Comparison of ENCODE assay signal across 21 cellular contexts in genomic region chr1:54559111-54559548, GRCh38. TPM values are rescaled to one million over a fixed set of nuclear protein-coding genes. Genes with fewer than 3 reads are reported as not detected.
DNase-seq lines count a peak whose midpoint lies in the region; ATAC-seq and TF ChIP-seq lines count a peak whose summit lies in the region.
"Had no signal": no experiment of that assay in that cellular context is flagged by ENCODE, and none has a peak within 500 bp of the region (broad histone marks: within the 10 kb centered on the region; RNA-seq: fewer than 3 reads in every experiment).

No MANE protein-coding gene starts in this region.

- no peak for TF ChIP-seq CTCF in esophagus muscularis mucosa (IDR thresholded peaks at IDR 0.05)
- no peak for TF ChIP-seq CTCF in hepatocyte (IDR thresholded peaks at IDR 0.05; ENCODE audit: poor library complexity)

- H3K9me2 ChIP-seq in hepatocyte (replicated peaks; ENCODE audit: insufficient read depth) = no peaks in the 10 kb centered on the region

- intact Hi-C loops in esophagus muscularis mucosa (cut with DNase I) = no loop called here
- intact Hi-C loops in activated CD4-positive, alpha-beta T cell treated with anti-CD3 and anti-CD28 coated beads for 36 hours (cut with DNase I, micrococcal nuclease) = no loop called here

- no peak overlapping the region for H2AFZ ChIP-seq in hepatocyte
- H2AFZ ChIP-seq: parathyroid adenoma had no signal

- no peak overlapping the region for H3K4me2 ChIP-seq in hepatocyte

- TF ChIP-seq EP300 in esophagus muscularis mucosa (IDR thresholded peaks at IDR 0.05) = no peak

- no peak for ATAC-seq in HG02588 (IDR thresholded peaks at IDR 0.05; ENCODE audit: unreplicated experiment)
- no peak for ATAC-seq in activated CD4-positive, alpha-beta T cell treated with anti-CD3 and anti-CD28 coated beads for 36 hours
- ATAC-seq: GM12878, mucosa of descending colon had no signal

- no peaks in the 10 kb centered on the region for H3K4me1 Mint-ChIP-seq in activated CD4-positive, alpha-beta T cell treated with anti-CD3 and anti-CD28 coated beads for 36 hours

- CTCF ChIA-PET in activated CD4-positive, alpha-beta T cell treated with anti-CD3 and anti-CD28 coated beads for 36 hours (lab: Charles Lee) = interaction anchor here (0.6 kb wide), 1 partner anchor 290 kb away, joined by 3 read pairs; no protein-coding TSS in a partner anchor

- peak overlapping the region; percentile 67 to 84 (median 72) for H3K27ac ChIP-seq in esophagus muscularis mucosa (replicated peaks in 1 of 4)
- H3K27ac ChIP-seq in hepatocyte = no peak overlapping the region
- peak overlapping the region; percentile 46 for H3K27ac ChIP-seq in stomach smooth muscle (ENCODE audit: low read length)
- H3K27ac ChIP-seq: parathyroid adenoma, RWPE1, uterus had no signal

- H3K4me3 ChIP-seq in esophagus muscularis mucosa = no peak overlapping the region
- H3K4me3 ChIP-seq in hepatocyte = no peak overlapping the region
- no peak overlapping the region for H3K4me3 ChIP-seq in stomach smooth muscle (ENCODE audit: low read length in 2 of 2)
- H3K4me3 ChIP-seq: GM12878, mucosa of descending colon, uterus had no signal

- no peaks in the 10 kb centered on the region for H3K27me3 ChIP-seq in esophagus muscularis mucosa
- no peaks in the 10 kb centered on the region for H3K27me3 ChIP-seq in hepatocyte
- H3K27me3 ChIP-seq in stomach smooth muscle (ENCODE audit: control insufficient read depth in 1 of 2, insufficient read depth in 2 of 2, low read length in 2 of 2) = no peaks in the 10 kb centered on the region
- H3K27me3 ChIP-seq: uterus had no signal

- POLR2A ChIA-PET in activated CD4-positive, alpha-beta T cell treated with anti-CD3 and anti-CD28 coated beads for 36 hours (lab: Charles Lee) = no interaction called here

- H3K79me2 ChIP-seq in hepatocyte = no peaks in the 10 kb centered on the region
- H3K79me2 ChIP-seq: parathyroid adenoma had no signal

- DNase-seq in NCI-H1694 treated with DMSO at 0.1 percent for 48 hours (lab: John Stamatoyannopoulos, UW) (peak; percentile 27), esophagus muscularis mucosa (ENCODE audit: extremely low spot score) (no peak), hepatocyte (ENCODE audit: low spot score) (peak; percentile 1), NCI-H524 (lab: John Stamatoyannopoulos, UW) (no peak)
- no peak for DNase-seq in activated CD4-positive, alpha-beta T cell treated with anti-CD3 and anti-CD28 coated beads for 36 hours
- DNase-seq: Calu3, GOT3, KG1, MV-4-11, NCI-H146, NCI-H526 treated with DMSO at 0.1 percent for 48 hours, nephron progenitor cell, T-helper 9 cell had no signal

- H3K36me3 Mint-ChIP-seq in activated CD4-positive, alpha-beta T cell treated with anti-CD3 and anti-CD28 coated beads for 36 hours (ENCODE audit: low read depth) = peaks cover 2% of the 10 kb centered on the region

- no peak overlapping the region for H3K9ac ChIP-seq in stomach smooth muscle (ENCODE audit: low read length in 2 of 2)
- H3K9ac ChIP-seq: parathyroid adenoma had no signal

- H3K9me3 ChIP-seq in esophagus muscularis mucosa (peaks cover 0 to 3% (median 0%) of the 10 kb centered on the region in 4 donors), hepatocyte (ENCODE audit: low read depth) (peaks cover 5% of the 10 kb centered on the region), stomach smooth muscle (ENCODE audit: control insufficient read depth in 2 of 2, low read length in 2 of 2) (no peaks in the 10 kb centered on the region)
- H3K9me3 ChIP-seq: mucosa of descending colon, uterus had no signal

- WGBS in esophagus muscularis mucosa = 55% methylated on average over 5 of the region's 9 CpGs
- WGBS in hepatocyte (ENCODE audit: low lambda C conversion rate, missing lambda C conversion rate) = 92% methylated on average over 9 of the region's 9 CpGs

- no peak overlapping the region for H3K4me3 Mint-ChIP-seq in activated CD4-positive, alpha-beta T cell treated with anti-CD3 and anti-CD28 coated beads for 36 hours
- H3K4me3 Mint-ChIP-seq: CD14-positive monocyte, nephron progenitor cell had no signal

- H3K36me3 ChIP-seq in esophagus muscularis mucosa (no peaks in the 10 kb centered on the region), hepatocyte (replicated peaks; ENCODE audit: insufficient read depth, low read depth) (no peaks in the 10 kb centered on the region), stomach smooth muscle (ENCODE audit: control insufficient read depth in 2 of 2, insufficient read depth in 2 of 2, low read length in 2 of 2) (no peaks in the 10 kb centered on the region)
- H3K36me3 ChIP-seq: uterus had no signal

- TF ChIP-seq POLR2A in esophagus muscularis mucosa (IDR thresholded peaks at IDR 0.05; ENCODE audit: low read depth) = no peak

- H3K9me3 Mint-ChIP-seq in activated CD4-positive, alpha-beta T cell treated with anti-CD3 and anti-CD28 coated beads for 36 hours (ENCODE audit: low read depth) = peaks cover 2% of the 10 kb centered on the region

- no peaks in the 10 kb centered on the region for H3K27me3 Mint-ChIP-seq in activated CD4-positive, alpha-beta T cell treated with anti-CD3 and anti-CD28 coated beads for 36 hours

- H3K4me1 ChIP-seq in esophagus muscularis mucosa (peaks cover 29 to 38% (median 34%) of the 10 kb centered on the region in 4 donors), hepatocyte (ENCODE audit: insufficient read depth) (no peaks in the 10 kb centered on the region), stomach smooth muscle (ENCODE audit: control insufficient read depth, insufficient read depth, low read length) (peaks cover 24% of the 10 kb centered on the region)
- H3K4me1 ChIP-seq: uterus had no signal

- no peaks in the 10 kb centered on the region for H4K20me1 ChIP-seq in hepatocyte (ENCODE audit: insufficient read depth, poor library complexity, severe bottlenecking)

- H3K27ac Mint-ChIP-seq in activated CD4-positive, alpha-beta T cell treated with anti-CD3 and anti-CD28 coated beads for 36 hours = no peak overlapping the region
- H3K27ac Mint-ChIP-seq: nephron progenitor cell had no signal

RNA-seq across cellular contexts. Expression of gene ACOT11, which starts 11.1 kb away (rescaled TPM):
- total RNA-seq in esophagus muscularis mucosa (10 to 100 TPM in 2 of 4 donors, 1 to 10 TPM in 2; 6.9 to 19.1 (median 13.4) TPM), hepatocyte (6.7 and 13.8 TPM in 2 replicates)
- polyA plus RNA-seq in hepatocyte = 9.3 and 20.0 TPM in 2 replicates
- 1 to 10 TPM; 2.0 TPM for total RNA-seq in activated CD4-positive, alpha-beta T cell treated with anti-CD3 and anti-CD28 coated beads for 36 hours

Comparison
In these comparisons a context has a peak if more than half of its experiments do, and no peak if none do; other contexts are left out.
1. DNase-seq: peak in NCI-H1694 treated with DMSO at 0.1 percent for 48 hours (single experiment) and hepatocyte (single experiment); none in esophagus muscularis mucosa (single experiment), activated CD4-positive, alpha-beta T cell treated with anti-CD3 and anti-CD28 coated beads for 36 hours (single experiment) and NCI-H524 (0 of 2).